Comparison of ENCODE assay signal across 1 cellular context in the genomic region with DNA sequence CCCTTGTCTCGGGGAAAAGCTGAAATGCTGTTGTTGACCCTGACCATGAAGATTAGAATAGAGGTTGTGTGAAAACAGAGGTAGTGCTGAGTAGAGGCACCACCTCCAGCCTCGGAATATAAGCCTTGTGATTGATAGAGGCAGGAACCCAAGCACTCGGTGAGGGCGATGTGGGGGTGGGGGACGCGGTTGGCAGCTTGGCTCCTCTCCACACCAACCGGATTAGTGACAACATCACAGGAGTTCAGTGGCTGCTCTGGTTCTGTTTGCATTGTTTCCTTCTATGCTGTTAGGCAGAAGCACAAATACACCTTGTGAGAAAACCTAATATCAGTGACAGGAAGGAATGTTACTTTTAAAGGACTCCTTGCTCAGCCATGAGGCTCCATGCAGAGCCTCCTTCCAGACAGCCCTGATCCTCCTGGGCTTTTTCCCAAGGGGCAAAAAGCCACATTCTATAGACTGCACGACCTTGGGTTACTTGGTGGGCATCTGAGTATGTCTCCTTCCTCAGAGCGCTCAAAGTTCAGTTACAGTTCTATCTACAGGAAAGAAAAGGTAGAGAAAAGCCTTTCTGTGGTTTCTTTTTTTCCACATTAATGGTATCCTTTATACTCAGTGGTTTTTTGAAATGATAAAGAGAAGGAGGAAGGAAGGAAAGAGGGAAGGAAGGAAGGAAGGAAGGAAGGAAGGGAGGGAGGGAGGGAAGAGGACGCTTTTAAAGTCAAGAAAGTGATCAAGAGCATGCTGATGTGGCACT.
TF ChIP-seq lines count a peak whose summit lies in the region.

No MANE protein-coding gene starts in this region.

TF ChIP-seq in H1, 55 proteins besides CTCF, POLR2A, EP300 and RAD21:
- no peak for TF ChIP-seq HDAC6 (IDR thresholded peaks at IDR 0.05; ENCODE audit: low read depth, low read length)
- no peak for TF ChIP-seq SAP30 (IDR thresholded peaks at IDR 0.05; ENCODE audit: insufficient read depth, insufficient replicate concordance, low read length)
- no peak for TF ChIP-seq SUZ12 (IDR thresholded peaks at IDR 0.05; ENCODE audit: low read length)
- no peak for TF ChIP-seq SIN3A (conservative IDR thresholded peaks at IDR 0.05 in 1 of 2, IDR thresholded peaks at IDR 0.05 in 1 of 2; ENCODE audit: low read depth in 1 of 2, low read length in 2 of 2)
- TF ChIP-seq TBP (IDR thresholded peaks at IDR 0.05; ENCODE audit: low read depth, low read length) = no peak
- no peak for TF ChIP-seq SIRT6 (IDR thresholded peaks at IDR 0.05; ENCODE audit: low read length)
- TF ChIP-seq SRF (IDR thresholded peaks at IDR 0.05; ENCODE audit: low read depth, low read length) = no peak
- TF ChIP-seq KDM4A (IDR thresholded peaks at IDR 0.05; ENCODE audit: low read depth, low read length, severe bottlenecking) = no peak
- no peak for TF ChIP-seq JUND (IDR thresholded peaks at IDR 0.05; ENCODE audit: low read length)
- no peak for TF ChIP-seq CEBPB (IDR thresholded peaks at IDR 0.05; ENCODE audit: low read depth, low read length)
- TF ChIP-seq SP1 (IDR thresholded peaks at IDR 0.05; ENCODE audit: low read depth, low read length) = no peak
- TF ChIP-seq, protein P1, sequence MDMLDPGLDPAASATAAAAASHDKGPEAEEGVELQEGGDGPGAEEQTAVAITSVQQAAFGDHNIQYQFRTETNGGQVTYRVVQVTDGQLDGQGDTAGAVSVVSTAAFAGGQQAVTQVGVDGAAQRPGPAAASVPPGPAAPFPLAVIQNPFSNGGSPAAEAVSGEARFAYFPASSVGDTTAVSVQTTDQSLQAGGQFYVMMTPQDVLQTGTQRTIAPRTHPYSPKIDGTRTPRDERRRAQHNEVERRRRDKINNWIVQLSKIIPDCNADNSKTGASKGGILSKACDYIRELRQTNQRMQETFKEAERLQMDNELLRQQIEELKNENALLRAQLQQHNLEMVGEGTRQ (IDR thresholded peaks at IDR 0.05; ENCODE audit: low read length) = no peak
- no peak for TF ChIP-seq EGR1 (IDR thresholded peaks at IDR 0.05; ENCODE audit: borderline replicate concordance, low read depth, low read length)
- TF ChIP-seq POU5F1 (IDR thresholded peaks at IDR 0.05; ENCODE audit: low read depth, low read length) = no peak
- TF ChIP-seq RFX5 (IDR thresholded peaks at IDR 0.05; ENCODE audit: borderline replicate concordance, low read depth, low read length) = no peak
